Comparison of ENCODE assay signal across 8 cellular contexts in genomic region chr3:143001369-143002082, GRCh38. TPM values are rescaled to one million over a fixed set of nuclear protein-coding genes. Genes with fewer than 3 reads are reported as not detected.
A peak's percentile ranks its signal among the peaks of the same experiment; 100 is the strongest.
DNase-seq lines count a peak whose midpoint lies in the region; ATAC-seq and TF ChIP-seq lines count a peak whose summit lies in the region.

Gene U2SURP, plus strand, starts transcription at chr3:143001570. Its CDS starts 59 bp downstream, at chr3:143001629.

- intact Hi-C loops in PC-3 (cut with micrococcal nuclease), result no loop called here

- H3K27ac ChIP-seq in PC-3 (ENCODE audit: low read length) (peak within 1 kb of the TSS; percentile 78), epithelial cell of prostate (peak within 1 kb of the TSS; percentile 99)

- peak within 1 kb of the TSS; percentile 98 for H3K4me3 ChIP-seq in PC-3 (ENCODE audit: low read length)

- peak within 1 kb of the TSS; percentile 87 for H3K4me2 ChIP-seq in PC-3 (ENCODE audit: low read length)

- peaks cover 28% of the 10 kb centered on the region for H4K20me1 ChIP-seq in PC-3 (ENCODE audit: low read length)

- CTCF ChIA-PET in PC-3 (lab: Charles Lee), result no interaction called here

- no peaks in the 10 kb centered on the region for H3K9me3 ChIP-seq in PC-3 (ENCODE audit: low read length)

- no peaks in the 10 kb centered on the region for H3K9me2 ChIP-seq in PC-3 (replicated peaks; ENCODE audit: low read length)

- ATAC-seq in GM21576 (IDR thresholded peaks at IDR 0.05; ENCODE audit: unreplicated experiment) (peak; percentile 83), PC-3 (peak; percentile 68)

- DNase-seq in DMS114 treated with DMSO at 0.1 percent for 48 hours (lab: John Stamatoyannopoulos, UW; ENCODE audit: unreplicated experiment), result peak; percentile 95
- peak; percentile 94 for DNase-seq in PC-3
- peak; percentile 85 for DNase-seq in activated T-cell treated with anti-CD3 and anti-CD28 coated beads for 48 hours (ENCODE audit: low read depth)
- DNase-seq in epithelial cell of prostate (ENCODE audit: low read depth, low spot score), result peak; percentile 88
- DNase-seq in mucosa of gallbladder (ENCODE audit: low spot score), result peak; percentile 98
- peak; percentile 74 to 83 for DNase-seq in stimulated activated CD8-positive, alpha-beta memory T cell treated with anti-CD3 and anti-CD28 coated beads, Interleukin-4, amount 100 ng/mL, for 4 hours (ENCODE audit: low read depth in 2 of 2, low spot score in 1 of 2)

- H2AFZ ChIP-seq in PC-3 (ENCODE audit: low read length), result peak within 1 kb of the TSS; percentile 80

- H3F3A ChIP-seq in PC-3 (ENCODE audit: low read length, unreplicated experiment), result no peaks in the 10 kb centered on the region

- H3K36me3 ChIP-seq in PC-3 (ENCODE audit: low read depth, low read length), result no peaks in the 10 kb centered on the region

- peaks cover 16% of the 10 kb centered on the region; the same call in 1 of the 2 replicates for H3K4me1 ChIP-seq in PC-3 (ENCODE audit: insufficient read depth, low read length)

- peak within 1 kb of the TSS; percentile 99 for H3K9ac ChIP-seq in PC-3 (ENCODE audit: low read length)

- H3K27me3 ChIP-seq in PC-3 (ENCODE audit: low read length), result no peaks in the 10 kb centered on the region

- TF ChIP-seq RAD21 in Ishikawa (IDR thresholded peaks at IDR 0.05; ENCODE audit: low read depth), result no peak

- TF ChIP-seq EP300 in Ishikawa (IDR thresholded peaks at IDR 0.05; ENCODE audit: borderline replicate concordance), result peak; percentile 63

- POLR2A ChIA-PET in PC-3 (lab: Charles Lee; ENCODE audit: unreplicated experiment), result interaction anchor here (0.6 to 0.7 kb wide), 2 partner anchors 112 to 726 kb away, joined by 3 to 8 read pairs; no protein-coding TSS in a partner anchor

- BruUV-seq in PC-3 (replicated peaks; lab: Mats Ljungman, UMichigan), result TSS peak; percentile 69

- peaks cover 60% of the 10 kb centered on the region for H3K79me2 ChIP-seq in PC-3 (ENCODE audit: low read length)

- TF ChIP-seq CTCF in PC-3 (conservative IDR thresholded peaks at IDR 0.05; ENCODE audit: low read depth, low read length), result no peak

TF ChIP-seq in Ishikawa, 13 proteins besides CTCF, POLR2A, EP300 and RAD21:
- peak; percentile 91 for TF ChIP-seq TAF1 (IDR thresholded peaks at IDR 0.05; ENCODE audit: low read depth)
- TF ChIP-seq MAX (IDR thresholded peaks at IDR 0.05), result peak; percentile 74
- peak; percentile 99 for TF ChIP-seq USF1 (IDR thresholded peaks at IDR 0.05)
- TF ChIP-seq YY1 (IDR thresholded peaks at IDR 0.05; ENCODE audit: low read depth), result peak; percentile 98
- TF ChIP-seq CREB1 (IDR thresholded peaks at IDR 0.05; ENCODE audit: low read depth), result no peak; the same call in 1 of the 2 replicates
- TF ChIP-seq REST (IDR thresholded peaks at IDR 0.05; ENCODE audit: low read depth), result peak; percentile 39
- peak; percentile 27; the same call in 1 of the 2 replicates for TF ChIP-seq NFIC (IDR thresholded peaks at IDR 0.05)
- TF ChIP-seq EGR1 (IDR thresholded peaks at IDR 0.05), result peak; percentile 44
- peak; percentile 49; the same call in 1 of the 2 replicates for TF ChIP-seq ZBTB7A (IDR thresholded peaks at IDR 0.05; ENCODE audit: low read depth)
- peak; percentile 57; the same call in 1 of the 2 replicates for TF ChIP-seq FOXM1 (IDR thresholded peaks at IDR 0.05; ENCODE audit: borderline replicate concordance, low read depth)
- peak; percentile 52 for TF ChIP-seq TEAD4 (IDR thresholded peaks at IDR 0.05)
- TF ChIP-seq TCF12 (IDR thresholded peaks at IDR 0.05; ENCODE audit: low read depth), result peak; percentile 77
- TF ChIP-seq CEBPB (IDR thresholded peaks at IDR 0.05), result peak; percentile 46; the same call in 1 of the 2 replicates

RNA-seq across cellular contexts. Expression of gene U2SURP, which starts in this region (rescaled TPM):
- total RNA-seq in PC-3 (2014; rRNA removed) (55.6 and 81.1 TPM in 2 replicates), mucosa of gallbladder (58.7 TPM)

Comparison
In these comparisons a context has a peak if more than half of its experiments do, and no peak if none do; other contexts are left out.
1. Peak in every context shown above with its lines: DNase-seq, ATAC-seq, H3K4me3 ChIP-seq and H3K27ac ChIP-seq.